ENCODE assay signal across 9 cellular contexts in genomic region chr2:49102146-49102545, GRCh38. TPM values are rescaled to one million over a fixed set of nuclear protein-coding genes. Genes with fewer than 3 reads are reported as not detected.
"Had no signal": no experiment of that assay in that cellular context is flagged by ENCODE, and none has a peak within 500 bp of the region (broad histone marks: within the 10 kb centered on the region; RNA-seq: fewer than 3 reads in every experiment).

No MANE protein-coding gene starts in this region.

- ATAC-seq: GM12878 had no signal

- FAIRE-seq: G401.6, GM12878, GM12891, GM12892, GM18507, GM19239 had no signal

- H3K4me3 ChIP-seq: GM12878 had no signal

- DNase-seq: GDM1, GF-D8 had no signal

RNA-seq across cellular contexts. Expression of gene FSHR, which starts 52.2 kb away (rescaled TPM):
- total RNA-seq: G401, GM12878 had no signal
- polyA plus RNA-seq: GM12878 had no signal
